In genomic region chr17:78844301-78845005, GRCh38 we compare ENCODE assay signal across 12 cellular contexts. TPM values are rescaled to one million over a fixed set of nuclear protein-coding genes. Genes with fewer than 3 reads are reported as not detected.
DNase-seq lines count a peak whose midpoint lies in the region; ATAC-seq and TF ChIP-seq lines count a peak whose summit lies in the region.
"Had no signal": no experiment of that assay in that cellular context is flagged by ENCODE, and none has a peak within 500 bp of the region (broad histone marks: within the 10 kb centered on the region; RNA-seq: fewer than 3 reads in every experiment).

No MANE protein-coding gene starts in this region.

- H3K4me1 ChIP-seq in mammary epithelial cell (ENCODE audit: insufficient read depth, low read length) (peaks cover 5% of the 10 kb centered on the region), breast epithelium (peaks cover 0 to 3% of the 10 kb centered on the region in 2 donors)

- ATAC-seq in HG02981 (IDR thresholded peaks at IDR 0.05; ENCODE audit: unreplicated experiment) (no peak), GM18519 (IDR thresholded peaks at IDR 0.05; ENCODE audit: low FRiP score, unreplicated experiment) (no peak)

- no peaks in the 10 kb centered on the region for H3K36me3 ChIP-seq in mammary epithelial cell (ENCODE audit: insufficient read depth, low read length)
- H3K36me3 ChIP-seq in breast epithelium = no peaks in the 10 kb centered on the region
- H3K36me3 ChIP-seq: adrenal gland, upper lobe of left lung had no signal

- H3K9me3 ChIP-seq in mammary epithelial cell (replicated peaks; ENCODE audit: insufficient read depth, low read length) (no peaks in the 10 kb centered on the region), breast epithelium (no peaks in the 10 kb centered on the region)
- H3K9me3 ChIP-seq: adrenal gland, upper lobe of left lung had no signal

- no peak overlapping the region for H3K4me3 ChIP-seq in mammary epithelial cell (replicated peaks in 1 of 3; ENCODE audit: insufficient read depth in 1 of 3, low read depth in 2 of 3, low read length in 3 of 3)
- H3K4me3 ChIP-seq in breast epithelium = no peak overlapping the region
- H3K4me3 ChIP-seq: adrenal gland, upper lobe of left lung had no signal

- H3K79me2 ChIP-seq in mammary epithelial cell (ENCODE audit: insufficient read depth, low read length) = peaks cover 12% of the 10 kb centered on the region

- no peak for TF ChIP-seq CTCF in mammary epithelial cell (conservative IDR thresholded peaks at IDR 0.05 in 1 of 2, IDR thresholded peaks at IDR 0.05 in 1 of 2; ENCODE audit: extremely low read depth in 1 of 2, insufficient read depth in 1 of 2, low read depth in 1 of 2, low read length in 2 of 2)
- no peak for TF ChIP-seq CTCF in breast epithelium (IDR thresholded peaks at IDR 0.05)

- no peak for TF ChIP-seq POLR2A in breast epithelium (IDR thresholded peaks at IDR 0.05)

- dilution Hi-C loops in mammary epithelial cell (cut with HindIII; ENCODE audit: low sequenced_read_pairs) = loop anchor here (5.0 kb wide), 1 partner anchor 88 kb away; no protein-coding TSS in a partner anchor

- 68% methylated on average over 9 of the region's 9 CpGs for WGBS in mammary epithelial cell (ENCODE audit: low coverage, missing lambda C conversion rate)

- in situ Hi-C loops in mammary epithelial cell (cut with MboI; ENCODE audit: low sequenced_read_pairs in 2 of 2) = no loop called here

- no peak overlapping the region for H2AFZ ChIP-seq in mammary epithelial cell (ENCODE audit: low read depth, low read length)

- no peaks in the 10 kb centered on the region for H3K27me3 ChIP-seq in mammary epithelial cell (ENCODE audit: insufficient read depth, low read length)
- no peaks in the 10 kb centered on the region for H3K27me3 ChIP-seq in breast epithelium
- H3K27me3 ChIP-seq: adrenal gland, upper lobe of left lung had no signal

- no peak overlapping the region for H3K27ac ChIP-seq in mammary epithelial cell (ENCODE audit: insufficient read depth, low read depth, low read length)
- no peak overlapping the region for H3K27ac ChIP-seq in breast epithelium
- H3K27ac ChIP-seq in angular gyrus (ENCODE audit: low read depth, low read length) = peak overlapping the region; percentile 90
- peak overlapping the region; percentile 94 for H3K27ac ChIP-seq in temporal lobe (ENCODE audit: low read depth, low read length)
- H3K27ac ChIP-seq: adrenal gland, upper lobe of left lung had no signal

- DNase-seq in mammary epithelial cell (peak; percentile 11), breast epithelium (ENCODE audit: low spot score in 2 of 2) (no peak), globus pallidus (ENCODE audit: low spot score) (peak; percentile 81), H4 (ENCODE audit: low spot score) (no peak)
- DNase-seq: adrenal gland, NCI-H446 treated with DMSO at 0.1 percent for 48 hours, T1000, upper lobe of left lung had no signal

- intact Hi-C loops in mammary epithelial cell (cut with micrococcal nuclease) = loop anchor here (5.0 to 10.0 kb wide), 2 partner anchors 38 to 350 kb away; no protein-coding TSS in a partner anchor
- intact Hi-C loops in breast epithelium (cut with DNase I; ENCODE audit: low total_unique reads) = loop anchor here (1.0 kb wide), 1 partner anchor 49 kb away; no protein-coding TSS in a partner anchor

- H3K9ac ChIP-seq in mammary epithelial cell (ENCODE audit: insufficient read depth, low read length) = no peak overlapping the region

- no peak overlapping the region for H3K4me2 ChIP-seq in mammary epithelial cell (ENCODE audit: insufficient read depth, low read depth, low read length)

- CTCF ChIA-PET in mammary epithelial cell (lab: Charles Lee; ENCODE audit: low non-redundant PET) = no interaction called here

- H4K20me1 ChIP-seq in mammary epithelial cell (ENCODE audit: insufficient read depth, low read length) = no peaks in the 10 kb centered on the region

- no TSS peak for BruUV-seq in mammary epithelial cell (replicated peaks; lab: Mats Ljungman, UMichigan)

RNA-seq across cellular contexts. Expression of gene USP36, which starts 3.8 kb away (rescaled TPM):
- total RNA-seq in mammary epithelial cell = 10 to 100 TPM; 35.7 to 80.8 TPM
- polyA plus RNA-seq in mammary epithelial cell = 23.7 TPM
- polyA minus RNA-seq in mammary epithelial cell = 73.4 TPM
- 10 to 100 TPM; 50.2 to 58.8 (median 55.4) TPM for total RNA-seq in breast epithelium
- 17.9 TPM for total RNA-seq in temporal lobe
- total RNA-seq in H4 (2014; rRNA removed; shearing (Covaris generic)) = 14.3 and 20.4 TPM in 2 replicates

RNA-seq across cellular contexts. Expression of gene CEP295NL, which starts 58.5 kb away (rescaled TPM):
- under 1 TPM; 0.49 to 0.50 TPM for total RNA-seq in mammary epithelial cell
- polyA plus RNA-seq in mammary epithelial cell = not detected
- not detected for polyA minus RNA-seq in mammary epithelial cell
- total RNA-seq in breast epithelium = 1 to 10 TPM; 1.8 to 7.2 (median 2.6) TPM
- 1.7 TPM for total RNA-seq in temporal lobe
- total RNA-seq in H4 (2014; rRNA removed; shearing (Covaris generic)) = not detected in 2 replicates

Comparison
In these comparisons a context has a peak if more than half of its experiments do, and no peak if none do; other contexts are left out.
1. DNase-seq: peak in mammary epithelial cell (single experiment) and globus pallidus (single experiment); none in breast epithelium (0 of 2) and H4 (single experiment).
2. H3K27ac ChIP-seq: peak in angular gyrus (single experiment) and temporal lobe (single experiment); none in mammary epithelial cell (single experiment) and breast epithelium (0 of 2).